Comparison of ENCODE assay signal across 10 cellular contexts in the genomic region with DNA sequence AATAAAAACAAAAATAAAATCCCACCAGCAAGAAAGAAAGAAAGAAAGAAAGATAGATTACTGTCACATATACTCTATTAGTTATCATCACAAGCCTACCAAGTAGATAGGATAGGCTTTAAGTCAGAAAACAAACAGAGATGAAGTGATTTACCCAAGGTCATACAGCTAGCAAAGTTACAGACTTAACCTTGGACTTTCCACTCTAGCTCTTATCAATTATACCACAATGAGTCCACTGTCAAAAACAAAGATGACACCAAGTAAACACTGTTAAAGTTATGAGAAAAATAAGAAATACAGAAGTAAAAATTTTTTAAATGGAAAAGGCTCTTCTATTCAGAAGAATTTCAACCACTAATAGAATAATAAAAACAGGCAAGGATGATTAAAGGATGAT.
"Had no signal": no experiment of that assay in that cellular context is flagged by ENCODE, and none has a peak within 500 bp of the region (broad histone marks: within the 10 kb centered on the region; RNA-seq: fewer than 3 reads in every experiment).

No MANE protein-coding gene starts in this region.

- H2AFZ ChIP-seq: GM23248, GM23338 had no signal

- ATAC-seq: GM23338, HCT116 had no signal

- H3K4me1 ChIP-seq: HAP-1 had no signal

- H3K27ac ChIP-seq: GM23248 had no signal

- FAIRE-seq: H1 had no signal

- H3K9me3 ChIP-seq: HAP-1 had no signal

- H3K4me2 ChIP-seq: GM23338 had no signal

- H3K9ac ChIP-seq: GM23248 had no signal

- DNase-seq: GM23248, GOT3, H7, H9, HCEC 1CT, HFFc6 had no signal

- H3K4me3 ChIP-seq: GM23248, GM23338, HAP-1 had no signal
